In genomic region chrX:118062817-118063615, GRCh38 we compare ENCODE assay signal across 17 cellular contexts.
DNase-seq lines count a peak whose midpoint lies in the region; ATAC-seq and TF ChIP-seq lines count a peak whose summit lies in the region.
"Had no signal": no experiment of that assay in that cellular context is flagged by ENCODE, and none has a peak within 500 bp of the region (broad histone marks: within the 10 kb centered on the region; RNA-seq: fewer than 3 reads in every experiment).

No MANE protein-coding gene starts in this region.

- H3K4me3 ChIP-seq in DOHH2 (ENCODE audit: low read length), result peak overlapping the region; percentile 28; the same call in 1 of the 2 replicates
- H3K4me3 ChIP-seq: MG63 had no signal

- no peaks in the 10 kb centered on the region for H3K27me3 ChIP-seq in DOHH2 (ENCODE audit: control insufficient read depth, low read length)
- H3K27me3 ChIP-seq: MG63 had no signal

- H3K36me3 Mint-ChIP-seq in stimulated activated memory B cell treated with anti-CD40 and anti-IgM and Interleukin-4, amounts not matched to agents 10 μg/mL and 1 μg/mL and 100 μg/mL, for 72 hours, result no peaks in the 10 kb centered on the region
- H3K36me3 Mint-ChIP-seq: activated naive CD8-positive, alpha-beta T cell treated with anti-CD3 and anti-CD28 coated beads, Interleukin-2, amount 10 ng/mL, durations not matched to agents 7 days and 5 days had no signal

- H3K27ac Mint-ChIP-seq in stimulated activated memory B cell treated with anti-CD40 and anti-IgM and Interleukin-4, amounts not matched to agents 10 μg/mL and 1 μg/mL and 100 μg/mL, for 72 hours, result no peak overlapping the region
- H3K27ac Mint-ChIP-seq: activated naive CD8-positive, alpha-beta T cell treated with anti-CD3 and anti-CD28 coated beads, Interleukin-2, amount 10 ng/mL, durations not matched to agents 7 days and 5 days had no signal

- no peaks in the 10 kb centered on the region for H3K36me3 ChIP-seq in DOHH2 (ENCODE audit: control insufficient read depth, low read length)
- H3K36me3 ChIP-seq: MG63 had no signal

- H3K4me1 ChIP-seq in DOHH2 (ENCODE audit: control insufficient read depth, low read length), result peaks cover 29% of the 10 kb centered on the region
- H3K4me1 ChIP-seq: Caco-2 had no signal

- peaks cover under 1% of the 10 kb centered on the region for H3K27me3 Mint-ChIP-seq in stimulated activated memory B cell treated with anti-CD40 and anti-IgM and Interleukin-4, amounts not matched to agents 10 μg/mL and 1 μg/mL and 100 μg/mL, for 72 hours
- H3K27me3 Mint-ChIP-seq: activated naive CD8-positive, alpha-beta T cell treated with anti-CD3 and anti-CD28 coated beads, Interleukin-2, amount 10 ng/mL, durations not matched to agents 7 days and 5 days had no signal

- ATAC-seq in GM19372 (IDR thresholded peaks at IDR 0.05; ENCODE audit: low read depth, unreplicated experiment), result peak; percentile 79
- peak; percentile 63 for ATAC-seq in HG02610 (IDR thresholded peaks at IDR 0.05; ENCODE audit: unreplicated experiment)
- peak; percentile 66 for ATAC-seq in HG03280 (IDR thresholded peaks at IDR 0.05; ENCODE audit: unreplicated experiment)
- no peak for ATAC-seq in stimulated activated memory B cell treated with anti-CD40 and anti-IgM and Interleukin-4, amounts not matched to agents 10 μg/mL and 1 μg/mL and 100 μg/mL, for 72 hours

- H3K4me1 Mint-ChIP-seq in stimulated activated memory B cell treated with anti-CD40 and anti-IgM and Interleukin-4, amounts not matched to agents 10 μg/mL and 1 μg/mL and 100 μg/mL, for 72 hours, result peaks cover 15% of the 10 kb centered on the region

- H3K9me3 Mint-ChIP-seq in stimulated activated memory B cell treated with anti-CD40 and anti-IgM and Interleukin-4, amounts not matched to agents 10 μg/mL and 1 μg/mL and 100 μg/mL, for 72 hours, result no peaks in the 10 kb centered on the region
- H3K9me3 Mint-ChIP-seq: activated naive CD8-positive, alpha-beta T cell treated with anti-CD3 and anti-CD28 coated beads, Interleukin-2, amount 10 ng/mL, durations not matched to agents 7 days and 5 days had no signal

- no peaks in the 10 kb centered on the region for H3K79me2 ChIP-seq in DOHH2 (ENCODE audit: control insufficient read depth, low read length)

- no peak for DNase-seq in stimulated activated CD4-positive, alpha-beta T cell treated with anti-CD3 and anti-CD28 coated beads, Interleukin-15, amount 100 ng/mL, for 24 hours
- DNase-seq in DMS153 (lab: John Stamatoyannopoulos, UW), result no peak
- DNase-seq in NCI-H446 treated with DMSO at 0.1 percent for 48 hours (lab: John Stamatoyannopoulos, UW), result no peak
- DNase-seq: 8988T; activated CD8-positive, alpha-beta memory T cell treated with anti-CD3 and anti-CD28 coated beads for 24 hours; activated naive CD8-positive, alpha-beta T cell treated with anti-CD3 and anti-CD28 coated beads, Interleukin-2, amount 10 ng/mL, durations not matched to agents 7 days and 5 days; Caco-2; cortex of kidney; kidney; MG63; NCI-H446; substantia nigra had no signal

- H3K4me3 Mint-ChIP-seq in stimulated activated memory B cell treated with anti-CD40 and anti-IgM and Interleukin-4, amounts not matched to agents 10 μg/mL and 1 μg/mL and 100 μg/mL, for 72 hours, result no peak overlapping the region
- H3K4me3 Mint-ChIP-seq: activated naive CD8-positive, alpha-beta T cell treated with anti-CD3 and anti-CD28 coated beads, Interleukin-2, amount 10 ng/mL, durations not matched to agents 7 days and 5 days had no signal

- no peak for TF ChIP-seq CTCF in DOHH2 (IDR thresholded peaks at IDR 0.05; ENCODE audit: low read depth, low read length, poor library complexity, severe bottlenecking)

- no peaks in the 10 kb centered on the region for H3K9me2 ChIP-seq in DOHH2 (replicated peaks; ENCODE audit: control insufficient read depth, low read length)

- no peaks in the 10 kb centered on the region for H3K9me3 ChIP-seq in DOHH2 (ENCODE audit: control insufficient read depth, insufficient read depth, low read length)
- H3K9me3 ChIP-seq: Caco-2, MG63 had no signal

- peak overlapping the region; percentile 48 for H3K4me2 ChIP-seq in DOHH2 (ENCODE audit: low read length)

- no peaks in the 10 kb centered on the region for H4K20me1 ChIP-seq in DOHH2 (ENCODE audit: control insufficient read depth, insufficient read depth, low read depth, low read length)

- no peaks in the 10 kb centered on the region for H3F3A ChIP-seq in DOHH2 (ENCODE audit: control insufficient read depth, insufficient read depth)

- H3K27ac ChIP-seq in DOHH2 (ENCODE audit: low read depth, low read length), result peak overlapping the region; percentile 18
